In the genomic region with DNA sequence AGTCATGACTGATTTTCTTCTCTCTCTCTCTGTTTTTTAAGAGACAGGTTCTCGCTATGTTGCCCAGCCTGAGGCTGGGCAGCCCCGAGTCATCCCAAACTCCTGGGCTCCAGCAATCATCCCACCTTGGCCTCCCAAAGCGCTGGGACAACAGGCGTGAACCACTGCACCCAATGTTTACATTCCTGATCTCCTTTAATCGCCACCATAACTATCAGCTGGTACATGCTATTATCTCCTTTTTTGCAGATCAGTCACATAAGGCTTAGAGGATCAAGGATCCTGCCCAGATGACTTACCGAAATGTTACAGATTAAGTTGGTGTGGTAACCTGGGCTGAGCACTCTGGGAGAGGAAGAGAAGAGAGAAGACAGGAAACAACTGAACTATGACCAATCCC, we compare ENCODE assay signal across 13 cellular contexts. TPM values are rescaled to one million over a fixed set of nuclear protein-coding genes. Genes with fewer than 3 reads are reported as not detected.
DNase-seq lines count a peak whose midpoint lies in the region; ATAC-seq and TF ChIP-seq lines count a peak whose summit lies in the region.
"Had no signal": no experiment of that assay in that cellular context is flagged by ENCODE, and none has a peak within 500 bp of the region (broad histone marks: within the 10 kb centered on the region; RNA-seq: fewer than 3 reads in every experiment).

No MANE protein-coding gene starts in this region.

- no peak for TF ChIP-seq CTCF in H9 (conservative IDR thresholded peaks at IDR 0.05)

- H3K4me1 ChIP-seq in CD4-positive, CD25-positive, alpha-beta regulatory T cell (ENCODE audit: control insufficient read depth, insufficient read depth, low read length, poor library complexity, severe bottlenecking): peaks cover 15% of the 10 kb centered on the region
- H3K4me1 ChIP-seq in H9 (ENCODE audit: insufficient read depth, low read length): peaks cover 1% of the 10 kb centered on the region; the same call in 1 of the 2 replicates
- H3K4me1 ChIP-seq in mesendoderm (ENCODE audit: control insufficient read depth, low read depth, low read length): peaks cover 5% of the 10 kb centered on the region

- ATAC-seq in CD4-positive, CD25-positive, alpha-beta regulatory T cell (ENCODE audit: low read depth in 2 of 2): no peak
- ATAC-seq in GM19452 (IDR thresholded peaks at IDR 0.05; ENCODE audit: unreplicated experiment): no peak
- ATAC-seq in HG02884 (IDR thresholded peaks at IDR 0.05; ENCODE audit: unreplicated experiment): no peak
- no peak for ATAC-seq in HG02938 (IDR thresholded peaks at IDR 0.05; ENCODE audit: unreplicated experiment)

- peaks cover 13% of the 10 kb centered on the region; the same call in 1 of the 2 replicates for H3K79me2 ChIP-seq in H9 (ENCODE audit: insufficient read depth, low read length)
- H3K79me2 ChIP-seq in mesendoderm (ENCODE audit: control insufficient read depth, insufficient read depth, low read length): peaks cover 23% of the 10 kb centered on the region

- WGBS in H9 (ENCODE audit: extremely low coverage, insufficient read length, low lambda C conversion rate): no CpG with 5 or more reads among the region's 6 CpGs
- no CpG with 5 or more reads among the region's 6 CpGs for WGBS in mesendoderm (ENCODE audit: extremely low coverage, insufficient coverage, low lambda C conversion rate)

- no peak overlapping the region for H2BK12ac ChIP-seq in H9 (ENCODE audit: insufficient read length, low read depth, low read length)

- H2AFZ ChIP-seq in H9 (ENCODE audit: low read length): no peak overlapping the region

- no peak overlapping the region for H3K56ac ChIP-seq in H9 (ENCODE audit: insufficient read length, low read depth, low read length)
- no peak overlapping the region for H3K56ac ChIP-seq in mesendoderm (ENCODE audit: low read length)

- peaks cover 15% of the 10 kb centered on the region for H3K23me2 ChIP-seq in H9 (ENCODE audit: insufficient read length, low read depth, low read length, poor library complexity, severe bottlenecking)

- peaks cover 52% of the 10 kb centered on the region for H3K27me3 Mint-ChIP-seq in CD4-positive, CD25-positive, alpha-beta regulatory T cell
- H3K27me3 Mint-ChIP-seq in H9 (ENCODE audit: low read depth): peaks cover 18% of the 10 kb centered on the region
- H3K27me3 Mint-ChIP-seq in activated naive CD8-positive, alpha-beta T cell: peaks cover 16% of the 10 kb centered on the region

- H4K5ac ChIP-seq in H9 (ENCODE audit: insufficient read length, low read depth, low read length) (no peak overlapping the region), mesendoderm (ENCODE audit: low read length) (no peak overlapping the region)

- H2BK20ac ChIP-seq in H9 (ENCODE audit: low read depth, low read length, poor library complexity, severe bottlenecking): no peak overlapping the region

- no peak overlapping the region for H2BK5ac ChIP-seq in H9 (ENCODE audit: insufficient read length, low read length)
- no peak overlapping the region for H2BK5ac ChIP-seq in mesendoderm (ENCODE audit: low read length)

- peaks cover 5% of the 10 kb centered on the region for H3K27me3 ChIP-seq in CD4-positive, CD25-positive, alpha-beta regulatory T cell (ENCODE audit: control insufficient read depth, insufficient read depth, low read length)
- H3K27me3 ChIP-seq in H9 (ENCODE audit: insufficient read depth, low read length) (no peaks in the 10 kb centered on the region), mesendoderm (ENCODE audit: insufficient read depth, low read length, poor library complexity) (no peaks in the 10 kb centered on the region)
- H3K27me3 ChIP-seq: ovary had no signal

- peaks cover 0 to 29% (median 16%) of the 10 kb centered on the region in 4 donors for H3K4me1 Mint-ChIP-seq in CD4-positive, CD25-positive, alpha-beta regulatory T cell
- H3K4me1 Mint-ChIP-seq in H9: peaks cover 46 to 54% of the 10 kb centered on the region in 2 experiments
- peaks cover 11% of the 10 kb centered on the region for H3K4me1 Mint-ChIP-seq in activated naive CD8-positive, alpha-beta T cell (ENCODE audit: low read depth)

- H3K27ac ChIP-seq in CD4-positive, CD25-positive, alpha-beta regulatory T cell (ENCODE audit: insufficient read depth, low read length, poor library complexity, severe bottlenecking): no peak overlapping the region
- H3K27ac ChIP-seq in H9 (ENCODE audit: insufficient read length, low read depth, low read length): no peak overlapping the region
- H3K27ac ChIP-seq in mesendoderm (ENCODE audit: low read depth, low read length): no peak overlapping the region

- peak overlapping the region in 1 of 3 donors; percentile 57 for H3K27ac Mint-ChIP-seq in CD4-positive, CD25-positive, alpha-beta regulatory T cell
- no peak overlapping the region for H3K27ac Mint-ChIP-seq in H9
- peak overlapping the region; percentile 36 for H3K27ac Mint-ChIP-seq in activated naive CD8-positive, alpha-beta T cell

- no peak overlapping the region for H3K14ac ChIP-seq in H9 (ENCODE audit: insufficient read depth, low read length)

- no peak overlapping the region for H3K18ac ChIP-seq in H9 (ENCODE audit: insufficient read length, low read depth, low read length)
- no peak overlapping the region for H3K18ac ChIP-seq in mesendoderm (ENCODE audit: low read length)

- H4K8ac ChIP-seq in H9 (replicated peaks; ENCODE audit: insufficient read length, low read depth, low read length) (no peak overlapping the region), mesendoderm (ENCODE audit: low read depth, low read length) (no peak overlapping the region)

- H3K9ac ChIP-seq in H9 (ENCODE audit: extremely low read depth, insufficient read length, low read length) (no peak overlapping the region), mesendoderm (ENCODE audit: low read length) (no peak overlapping the region)

- no peaks in the 10 kb centered on the region for H3K36me3 Mint-ChIP-seq in CD4-positive, CD25-positive, alpha-beta regulatory T cell
- H3K36me3 Mint-ChIP-seq in H9 (ENCODE audit: insufficient read depth in 1 of 3, low read depth in 3 of 3): peaks cover 25 to 61% (median 29%) of the 10 kb centered on the region in 3 experiments
- peaks cover 5% of the 10 kb centered on the region for H3K36me3 Mint-ChIP-seq in activated naive CD8-positive, alpha-beta T cell

- H2AK5ac ChIP-seq in H9 (ENCODE audit: insufficient read length, low read length) (no peak overlapping the region), mesendoderm (ENCODE audit: low read length) (no peak overlapping the region)

- no peak overlapping the region for H3K23ac ChIP-seq in H9 (ENCODE audit: insufficient read length, low read depth, low read length)
- H3K23ac ChIP-seq in mesendoderm (ENCODE audit: low read length): no peak overlapping the region

- H3K9me3 ChIP-seq in CD4-positive, CD25-positive, alpha-beta regulatory T cell (ENCODE audit: control insufficient read depth in 2 of 2, low read length in 2 of 2): no peaks in the 10 kb centered on the region
- H3K9me3 ChIP-seq in H9 (ENCODE audit: control insufficient read depth, low read depth, low read length): peaks cover 8% of the 10 kb centered on the region
- H3K9me3 ChIP-seq: ovary had no signal

- no peak overlapping the region for H3K4me3 ChIP-seq in CD4-positive, CD25-positive, alpha-beta regulatory T cell (ENCODE audit: low read depth, low read length)
- no peak overlapping the region for H3K4me3 ChIP-seq in mesendoderm (ENCODE audit: low read length)

- peaks cover 0 to 9% (median 2%) of the 10 kb centered on the region in 7 donors for H3K9me3 Mint-ChIP-seq in CD4-positive, CD25-positive, alpha-beta regulatory T cell
- H3K9me3 Mint-ChIP-seq in H9: peaks cover 17 to 24% of the 10 kb centered on the region in 2 experiments; a peak in 4 of 5 replicates
- H3K9me3 Mint-ChIP-seq in activated naive CD8-positive, alpha-beta T cell (ENCODE audit: low read depth): no peaks in the 10 kb centered on the region

- H3T11ph ChIP-seq in H9 (ENCODE audit: low read length): no peak overlapping the region

- DNase-seq in CD4-positive, CD25-positive, alpha-beta regulatory T cell: no peak
- no peak for DNase-seq in H9
- peak; percentile 76 for DNase-seq in mesendoderm
- no peak for DNase-seq in NCI-H510A (lab: John Stamatoyannopoulos, UW)
- DNase-seq: DMS 273 treated with DMSO at 0.1 percent for 48 hours, kidney glomerular epithelial cell, NCI-H446 treated with DMSO at 0.1 percent for 48 hours, ovary, Right ventricle myocardium superior had no signal

- H3K36me3 ChIP-seq in CD4-positive, CD25-positive, alpha-beta regulatory T cell (ENCODE audit: control insufficient read depth, insufficient read depth, low read length): no peaks in the 10 kb centered on the region
- H3K36me3 ChIP-seq in mesendoderm (ENCODE audit: control insufficient read depth, insufficient read depth, low read length): no peaks in the 10 kb centered on the region
- H3K36me3 ChIP-seq: ovary had no signal

- H4K20me1 ChIP-seq in H9 (ENCODE audit: control insufficient read depth, insufficient read depth, insufficient read length): no peaks in the 10 kb centered on the region

- no peak overlapping the region for H4K91ac ChIP-seq in H9 (ENCODE audit: insufficient read length, low read depth, low read length)

- H3K4me2 ChIP-seq in H9 (ENCODE audit: insufficient read depth, insufficient read length, low read length) (peak overlapping the region; percentile 99), mesendoderm (ENCODE audit: low read length) (no peak overlapping the region)

- H2BK120ac ChIP-seq in H9 (ENCODE audit: low read depth, low read length, poor library complexity, severe bottlenecking): no peak overlapping the region
- H2BK120ac ChIP-seq in mesendoderm (ENCODE audit: low read depth, low read length): no peak overlapping the region

- peak overlapping the region; percentile 83 to 94 (median 89) for H3K4me3 Mint-ChIP-seq in CD4-positive, CD25-positive, alpha-beta regulatory T cell
- H3K4me3 Mint-ChIP-seq in H9: peak overlapping the region; percentile 56 to 82; a peak in 4 of 5 replicates
- peak overlapping the region; percentile 86 for H3K4me3 Mint-ChIP-seq in activated naive CD8-positive, alpha-beta T cell

- H3K79me1 ChIP-seq in H9 (ENCODE audit: insufficient read depth, low read depth, low read length, poor library complexity, severe bottlenecking) (peaks cover 3% of the 10 kb centered on the region), mesendoderm (ENCODE audit: low read length) (peaks cover 2% of the 10 kb centered on the region)

- H3K4ac ChIP-seq in H9 (ENCODE audit: low read depth, low read length) (no peak overlapping the region), mesendoderm (ENCODE audit: low read depth, low read length) (no peak overlapping the region)

- H2BK15ac ChIP-seq in H9 (ENCODE audit: low read depth, low read length): no peak overlapping the region
- no peak overlapping the region for H2BK15ac ChIP-seq in mesendoderm (replicated peaks; ENCODE audit: low read depth)

RNA-seq across cellular contexts. Expression of gene USP46, which starts 1.5 kb away (rescaled TPM):
- total RNA-seq in CD4-positive, CD25-positive, alpha-beta regulatory T cell: 9.6 TPM
- polyA plus RNA-seq in CD4-positive, CD25-positive, alpha-beta regulatory T cell: 1 to 10 TPM in 3 of 4 donors, under 1 TPM in 1; 0.32 to 1.8 (median 1.7) TPM
- total RNA-seq in H9 (2021): 53.6 and 59.8 TPM in 2 replicates
- 38.4 TPM for polyA plus RNA-seq in mesendoderm (2013, experiment 1 of 2)
- 41.2 TPM for polyA plus RNA-seq in mesendoderm (2013, experiment 2 of 2)
